ENCODE assay signal across 29 cellular contexts in genomic region chr22:45984316-45984916, GRCh38. TPM values are rescaled to one million over a fixed set of nuclear protein-coding genes. Genes with fewer than 3 reads are reported as not detected.
"Had no signal": no experiment of that assay in that cellular context is flagged by ENCODE, and none has a peak within 500 bp of the region (broad histone marks: within the 10 kb centered on the region; RNA-seq: fewer than 3 reads in every experiment).

No MANE protein-coding gene starts in this region.

- H3K9me3 ChIP-seq: mucosa of descending colon, suprapubic skin, transverse colon had no signal

- H3K79me2 ChIP-seq: hepatocyte, parathyroid adenoma had no signal

- H3K27ac ChIP-seq: brain microvascular endothelial cell, gastroesophageal sphincter, hepatocyte, left ventricle myocardium inferior, neural progenitor cell, parathyroid adenoma, right atrium auricular region, spleen, suprapubic skin, transverse colon had no signal

- H3K9ac ChIP-seq: neural progenitor cell, parathyroid adenoma had no signal

- H3K4me2 ChIP-seq: hepatocyte, neural progenitor cell had no signal

- H2AFZ ChIP-seq: hepatocyte, neural progenitor cell, parathyroid adenoma had no signal

- H3K4me1 ChIP-seq: gastroesophageal sphincter, left ventricle myocardium inferior, parathyroid adenoma, right atrium auricular region, transverse colon had no signal

- H3K9me3 Mint-ChIP-seq: activated T-helper 1 cell treated with anti-CD3 and anti-CD28 coated beads, Interleukin-12 subunit alpha, Interleukin-12 subunit beta, Interleukin-2, Interleukin-4 antibody, amounts not matched to agents 30 ng/mL and 10 ng/mL and 1 ng/mL, durations not matched to agents 14 hours and 24 hours and 36 hours; T-helper 2 cell treated with Interferon-gamma antibody and Interleukin-4, amounts not matched to agents 5 μg/mL and 100 μg/mL, for 36 hours had no signal

- DNase-seq: activated B cell treated with CpG ODN at 0.5 μM for 24 hours; activated CD4-positive, alpha-beta T cell treated with anti-CD3 and anti-CD28 coated beads, Interleukin-2, amount 50 U/mL, for 1 hour; activated effector memory CD4-positive, alpha-beta T cell treated with anti-CD3 and anti-CD28 coated beads, Interleukin-2, amount 50 U/mL, for 16 hours; activated naive CD4-positive, alpha-beta T cell treated with anti-CD3 and anti-CD28 coated beads, Interleukin-2, amount 10 ng/mL, durations not matched to agents 7 days and 5 days; amniotic stem cell; brain microvascular endothelial cell; caudate nucleus; islet precursor cell; left ventricle myocardium inferior; mucosa of descending colon; occipital lobe; spleen; stimulated activated naive CD4-positive, alpha-beta T cell; transverse colon had no signal

- H3K27ac Mint-ChIP-seq: activated B cell treated with CpG ODN at 0.5 μM for 24 hours; activated naive CD4-positive, alpha-beta T cell treated with anti-CD3 and anti-CD28 coated beads, Interleukin-2, amount 10 ng/mL, durations not matched to agents 7 days and 5 days; activated T-helper 1 cell treated with anti-CD3 and anti-CD28 coated beads, Interleukin-12 subunit alpha, Interleukin-12 subunit beta, Interleukin-2, Interleukin-4 antibody, amounts not matched to agents 30 ng/mL and 10 ng/mL and 1 ng/mL, durations not matched to agents 14 hours and 24 hours and 36 hours; neural progenitor cell; T-helper 2 cell treated with Interferon-gamma antibody and Interleukin-4, amounts not matched to agents 5 μg/mL and 100 μg/mL, for 36 hours had no signal

- H3K4me3 ChIP-seq: gastroesophageal sphincter, hepatocyte, left ventricle myocardium inferior, lung, mucosa of descending colon, neural progenitor cell, right atrium auricular region, spleen, suprapubic skin, transverse colon had no signal

- H3K36me3 ChIP-seq: brain microvascular endothelial cell, gastroesophageal sphincter, neural progenitor cell, right atrium auricular region, spleen, suprapubic skin, transverse colon had no signal

- H3K27me3 ChIP-seq: brain microvascular endothelial cell, hepatocyte, right atrium auricular region, spleen, suprapubic skin, transverse colon had no signal

- FAIRE-seq: astrocyte, endothelial cell of umbilical vein had no signal

- H3K36me3 Mint-ChIP-seq: activated naive CD4-positive, alpha-beta T cell treated with anti-CD3 and anti-CD28 coated beads, Interleukin-2, amount 10 ng/mL, durations not matched to agents 7 days and 5 days; neural progenitor cell had no signal

- ATAC-seq: gastroesophageal sphincter, mucosa of descending colon had no signal

- H3K4me3 Mint-ChIP-seq: activated B cell treated with CpG ODN at 0.5 μM for 24 hours; activated naive CD4-positive, alpha-beta T cell treated with anti-CD3 and anti-CD28 coated beads, Interleukin-2, amount 10 ng/mL, durations not matched to agents 7 days and 5 days; activated T-helper 1 cell treated with anti-CD3 and anti-CD28 coated beads, Interleukin-12 subunit alpha, Interleukin-12 subunit beta, Interleukin-2, Interleukin-4 antibody, amounts not matched to agents 30 ng/mL and 10 ng/mL and 1 ng/mL, durations not matched to agents 14 hours and 24 hours and 36 hours; neural progenitor cell; T-helper 2 cell treated with Interferon-gamma antibody and Interleukin-4, amounts not matched to agents 5 μg/mL and 100 μg/mL, for 36 hours had no signal

- H3K4me1 Mint-ChIP-seq: activated B cell treated with CpG ODN at 0.5 μM for 24 hours; activated naive CD4-positive, alpha-beta T cell treated with anti-CD3 and anti-CD28 coated beads, Interleukin-2, amount 10 ng/mL, durations not matched to agents 7 days and 5 days had no signal

RNA-seq across cellular contexts. Expression of gene WNT7B, which starts 7.5 kb away (rescaled TPM):
- total RNA-seq: activated B cell treated with CpG ODN at 0.5 μM for 24 hours; activated T-helper 1 cell treated with anti-CD3 and anti-CD28 coated beads, Interleukin-12 subunit alpha, Interleukin-12 subunit beta, Interleukin-2, Interleukin-4 antibody, amounts not matched to agents 30 ng/mL and 10 ng/mL and 1 ng/mL, durations not matched to agents 14 hours and 24 hours and 36 hours; endothelial cell of umbilical vein; left ventricle myocardium inferior; mesenteric fat pad; mucosa of descending colon; myocyte; pulmonary artery endothelial cell; spleen; transverse colon had no signal
- polyA plus RNA-seq: endothelial cell of umbilical vein, fibroblast of lung, spleen had no signal
